2 cellular contexts compared by ENCODE assay signal in the genomic region with DNA sequence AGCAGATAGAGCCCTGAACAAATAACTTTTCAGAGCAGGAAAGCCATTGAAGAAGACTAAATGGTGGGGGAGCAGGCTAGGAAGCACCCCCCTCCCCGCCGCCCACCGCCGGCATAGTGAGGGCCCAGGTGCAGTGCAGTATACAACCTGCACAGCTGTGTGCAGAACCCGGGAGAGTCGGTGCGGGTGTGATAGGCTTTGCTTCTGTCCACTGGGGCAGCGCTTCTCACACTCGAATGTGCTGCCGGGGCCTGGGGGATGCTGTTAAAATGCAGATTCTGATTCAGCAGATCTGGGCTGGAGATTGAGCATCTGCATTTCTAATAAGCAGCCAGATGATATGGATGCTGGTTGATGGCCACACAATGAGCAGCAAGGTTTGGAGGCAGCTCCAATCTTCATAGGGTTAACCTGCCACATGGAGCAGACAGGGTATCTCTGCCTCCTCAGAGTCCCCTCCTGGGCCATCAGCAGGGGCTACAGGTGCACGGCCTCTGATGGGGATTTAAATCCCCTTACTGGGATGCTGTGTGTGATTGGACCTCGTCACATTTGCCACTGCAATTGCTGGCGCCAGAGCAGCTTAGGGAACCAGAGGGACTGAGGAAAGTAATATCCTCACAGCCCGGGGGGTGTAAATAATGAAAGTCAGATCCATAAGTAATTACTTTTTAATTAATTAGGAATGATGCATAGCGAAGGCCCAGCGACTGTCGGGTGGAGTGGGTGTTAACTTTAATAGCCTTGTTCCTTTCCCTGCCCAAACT.
TF ChIP-seq lines count a peak whose summit lies in the region.

No MANE protein-coding gene starts in this region.

TF ChIP-seq in SK-N-SH treated with all-trans-retinoic acid at 6 μM for 48 hours, 23 proteins besides CTCF, POLR2A, EP300 and RAD21 (continued from another document):
- TF ChIP-seq POU6F1 (CRISPR knock-in tag; IDR thresholded peaks at IDR 0.05; ENCODE audit: borderline replicate concordance, low read depth) (no peak), BACH2 (CRISPR knock-in tag; IDR thresholded peaks at IDR 0.05; ENCODE audit: borderline replicate concordance) (no peak), PPARA (CRISPR knock-in tag; IDR thresholded peaks at IDR 0.05; ENCODE audit: borderline replicate concordance) (no peak), ZC3H10 (CRISPR knock-in tag; IDR thresholded peaks at IDR 0.05) (no peak), TSHZ2 (CRISPR knock-in tag; IDR thresholded peaks at IDR 0.05) (no peak), ARNTL (CRISPR knock-in tag; IDR thresholded peaks at IDR 0.05; ENCODE audit: borderline replicate concordance, low read depth) (no peak), RARB (CRISPR knock-in tag; IDR thresholded peaks at IDR 0.05) (no peak), SNAI2 (CRISPR knock-in tag; IDR thresholded peaks at IDR 0.05) (no peak), GLIS3 (CRISPR knock-in tag; IDR thresholded peaks at IDR 0.05) (no peak), ESRRG (CRISPR knock-in tag; IDR thresholded peaks at IDR 0.05) (no peak), ZFP3 (CRISPR knock-in tag; IDR thresholded peaks at IDR 0.05) (no peak), TOX (CRISPR knock-in tag; IDR thresholded peaks at IDR 0.05; ENCODE audit: borderline replicate concordance) (no peak), TCF4 (CRISPR knock-in tag; IDR thresholded peaks at IDR 0.05; ENCODE audit: borderline replicate concordance) (no peak), ZFP30 (CRISPR knock-in tag; IDR thresholded peaks at IDR 0.05) (no peak)
- TF ChIP-seq, protein P1, sequence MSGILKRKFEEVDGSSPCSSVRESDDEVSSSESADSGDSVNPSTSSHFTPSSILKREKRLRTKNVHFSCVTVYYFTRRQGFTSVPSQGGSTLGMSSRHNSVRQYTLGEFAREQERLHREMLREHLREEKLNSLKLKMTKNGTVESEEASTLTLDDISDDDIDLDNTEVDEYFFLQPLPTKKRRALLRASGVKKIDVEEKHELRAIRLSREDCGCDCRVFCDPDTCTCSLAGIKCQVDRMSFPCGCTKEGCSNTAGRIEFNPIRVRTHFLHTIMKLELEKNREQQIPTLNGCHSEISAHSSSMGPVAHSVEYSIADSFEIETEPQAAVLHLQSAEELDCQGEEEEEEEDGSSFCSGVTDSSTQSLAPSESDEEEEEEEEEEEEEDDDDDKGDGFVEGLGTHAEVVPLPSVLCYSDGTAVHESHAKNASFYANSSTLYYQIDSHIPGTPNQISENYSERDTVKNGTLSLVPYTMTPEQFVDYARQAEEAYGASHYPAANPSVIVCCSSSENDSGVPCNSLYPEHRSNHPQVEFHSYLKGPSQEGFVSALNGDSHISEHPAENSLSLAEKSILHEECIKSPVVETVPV (CRISPR knock-in tag; IDR thresholded peaks at IDR 0.05): no peak
- TF ChIP-seq, protein P2, sequence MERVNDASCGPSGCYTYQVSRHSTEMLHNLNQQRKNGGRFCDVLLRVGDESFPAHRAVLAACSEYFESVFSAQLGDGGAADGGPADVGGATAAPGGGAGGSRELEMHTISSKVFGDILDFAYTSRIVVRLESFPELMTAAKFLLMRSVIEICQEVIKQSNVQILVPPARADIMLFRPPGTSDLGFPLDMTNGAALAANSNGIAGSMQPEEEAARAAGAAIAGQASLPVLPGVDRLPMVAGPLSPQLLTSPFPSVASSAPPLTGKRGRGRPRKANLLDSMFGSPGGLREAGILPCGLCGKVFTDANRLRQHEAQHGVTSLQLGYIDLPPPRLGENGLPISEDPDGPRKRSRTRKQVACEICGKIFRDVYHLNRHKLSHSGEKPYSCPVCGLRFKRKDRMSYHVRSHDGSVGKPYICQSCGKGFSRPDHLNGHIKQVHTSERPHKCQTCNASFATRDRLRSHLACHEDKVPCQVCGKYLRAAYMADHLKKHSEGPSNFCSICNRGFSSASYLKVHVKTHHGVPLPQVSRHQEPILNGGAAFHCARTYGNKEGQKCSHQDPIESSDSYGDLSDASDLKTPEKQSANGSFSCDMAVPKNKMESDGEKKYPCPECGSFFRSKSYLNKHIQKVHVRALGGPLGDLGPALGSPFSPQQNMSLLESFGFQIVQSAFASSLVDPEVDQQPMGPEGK (CRISPR knock-in tag; IDR thresholded peaks at IDR 0.05; ENCODE audit: borderline replicate concordance): no peak
TF ChIP-seq in SK-N-SH treated with all-trans-retinoic acid at 6 μM for 48 hours: peak in this region for 0.

TF ChIP-seq in H1, 55 proteins besides CTCF, POLR2A, EP300 and RAD21 (continued from another document):
- no peak for TF ChIP-seq NRF1 (IDR thresholded peaks at IDR 0.05; ENCODE audit: low read depth, low read length)
- TF ChIP-seq CTBP2 (IDR thresholded peaks at IDR 0.05; ENCODE audit: borderline replicate concordance, insufficient read depth, insufficient read length, low read length): no peak
- TF ChIP-seq, protein P3, sequence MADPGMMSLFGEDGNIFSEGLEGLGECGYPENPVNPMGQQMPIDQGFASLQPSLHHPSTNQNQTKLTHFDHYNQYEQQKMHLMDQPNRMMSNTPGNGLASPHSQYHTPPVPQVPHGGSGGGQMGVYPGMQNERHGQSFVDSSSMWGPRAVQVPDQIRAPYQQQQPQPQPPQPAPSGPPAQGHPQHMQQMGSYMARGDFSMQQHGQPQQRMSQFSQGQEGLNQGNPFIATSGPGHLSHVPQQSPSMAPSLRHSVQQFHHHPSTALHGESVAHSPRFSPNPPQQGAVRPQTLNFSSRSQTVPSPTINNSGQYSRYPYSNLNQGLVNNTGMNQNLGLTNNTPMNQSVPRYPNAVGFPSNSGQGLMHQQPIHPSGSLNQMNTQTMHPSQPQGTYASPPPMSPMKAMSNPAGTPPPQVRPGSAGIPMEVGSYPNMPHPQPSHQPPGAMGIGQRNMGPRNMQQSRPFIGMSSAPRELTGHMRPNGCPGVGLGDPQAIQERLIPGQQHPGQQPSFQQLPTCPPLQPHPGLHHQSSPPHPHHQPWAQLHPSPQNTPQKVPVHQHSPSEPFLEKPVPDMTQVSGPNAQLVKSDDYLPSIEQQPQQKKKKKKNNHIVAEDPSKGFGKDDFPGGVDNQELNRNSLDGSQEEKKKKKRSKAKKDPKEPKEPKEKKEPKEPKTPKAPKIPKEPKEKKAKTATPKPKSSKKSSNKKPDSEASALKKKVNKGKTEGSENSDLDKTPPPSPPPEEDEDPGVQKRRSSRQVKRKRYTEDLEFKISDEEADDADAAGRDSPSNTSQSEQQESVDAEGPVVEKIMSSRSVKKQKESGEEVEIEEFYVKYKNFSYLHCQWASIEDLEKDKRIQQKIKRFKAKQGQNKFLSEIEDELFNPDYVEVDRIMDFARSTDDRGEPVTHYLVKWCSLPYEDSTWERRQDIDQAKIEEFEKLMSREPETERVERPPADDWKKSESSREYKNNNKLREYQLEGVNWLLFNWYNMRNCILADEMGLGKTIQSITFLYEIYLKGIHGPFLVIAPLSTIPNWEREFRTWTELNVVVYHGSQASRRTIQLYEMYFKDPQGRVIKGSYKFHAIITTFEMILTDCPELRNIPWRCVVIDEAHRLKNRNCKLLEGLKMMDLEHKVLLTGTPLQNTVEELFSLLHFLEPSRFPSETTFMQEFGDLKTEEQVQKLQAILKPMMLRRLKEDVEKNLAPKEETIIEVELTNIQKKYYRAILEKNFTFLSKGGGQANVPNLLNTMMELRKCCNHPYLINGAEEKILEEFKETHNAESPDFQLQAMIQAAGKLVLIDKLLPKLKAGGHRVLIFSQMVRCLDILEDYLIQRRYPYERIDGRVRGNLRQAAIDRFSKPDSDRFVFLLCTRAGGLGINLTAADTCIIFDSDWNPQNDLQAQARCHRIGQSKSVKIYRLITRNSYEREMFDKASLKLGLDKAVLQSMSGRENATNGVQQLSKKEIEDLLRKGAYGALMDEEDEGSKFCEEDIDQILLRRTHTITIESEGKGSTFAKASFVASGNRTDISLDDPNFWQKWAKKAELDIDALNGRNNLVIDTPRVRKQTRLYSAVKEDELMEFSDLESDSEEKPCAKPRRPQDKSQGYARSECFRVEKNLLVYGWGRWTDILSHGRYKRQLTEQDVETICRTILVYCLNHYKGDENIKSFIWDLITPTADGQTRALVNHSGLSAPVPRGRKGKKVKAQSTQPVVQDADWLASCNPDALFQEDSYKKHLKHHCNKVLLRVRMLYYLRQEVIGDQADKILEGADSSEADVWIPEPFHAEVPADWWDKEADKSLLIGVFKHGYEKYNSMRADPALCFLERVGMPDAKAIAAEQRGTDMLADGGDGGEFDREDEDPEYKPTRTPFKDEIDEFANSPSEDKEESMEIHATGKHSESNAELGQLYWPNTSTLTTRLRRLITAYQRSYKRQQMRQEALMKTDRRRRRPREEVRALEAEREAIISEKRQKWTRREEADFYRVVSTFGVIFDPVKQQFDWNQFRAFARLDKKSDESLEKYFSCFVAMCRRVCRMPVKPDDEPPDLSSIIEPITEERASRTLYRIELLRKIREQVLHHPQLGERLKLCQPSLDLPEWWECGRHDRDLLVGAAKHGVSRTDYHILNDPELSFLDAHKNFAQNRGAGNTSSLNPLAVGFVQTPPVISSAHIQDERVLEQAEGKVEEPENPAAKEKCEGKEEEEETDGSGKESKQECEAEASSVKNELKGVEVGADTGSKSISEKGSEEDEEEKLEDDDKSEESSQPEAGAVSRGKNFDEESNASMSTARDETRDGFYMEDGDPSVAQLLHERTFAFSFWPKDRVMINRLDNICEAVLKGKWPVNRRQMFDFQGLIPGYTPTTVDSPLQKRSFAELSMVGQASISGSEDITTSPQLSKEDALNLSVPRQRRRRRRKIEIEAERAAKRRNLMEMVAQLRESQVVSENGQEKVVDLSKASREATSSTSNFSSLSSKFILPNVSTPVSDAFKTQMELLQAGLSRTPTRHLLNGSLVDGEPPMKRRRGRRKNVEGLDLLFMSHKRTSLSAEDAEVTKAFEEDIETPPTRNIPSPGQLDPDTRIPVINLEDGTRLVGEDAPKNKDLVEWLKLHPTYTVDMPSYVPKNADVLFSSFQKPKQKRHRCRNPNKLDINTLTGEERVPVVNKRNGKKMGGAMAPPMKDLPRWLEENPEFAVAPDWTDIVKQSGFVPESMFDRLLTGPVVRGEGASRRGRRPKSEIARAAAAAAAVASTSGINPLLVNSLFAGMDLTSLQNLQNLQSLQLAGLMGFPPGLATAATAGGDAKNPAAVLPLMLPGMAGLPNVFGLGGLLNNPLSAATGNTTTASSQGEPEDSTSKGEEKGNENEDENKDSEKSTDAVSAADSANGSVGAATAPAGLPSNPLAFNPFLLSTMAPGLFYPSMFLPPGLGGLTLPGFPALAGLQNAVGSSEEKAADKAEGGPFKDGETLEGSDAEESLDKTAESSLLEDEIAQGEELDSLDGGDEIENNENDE (IDR thresholded peaks at IDR 0.05; ENCODE audit: insufficient replicate concordance, low read length): no peak
